9 cellular contexts compared by ENCODE assay signal in the genomic region with DNA sequence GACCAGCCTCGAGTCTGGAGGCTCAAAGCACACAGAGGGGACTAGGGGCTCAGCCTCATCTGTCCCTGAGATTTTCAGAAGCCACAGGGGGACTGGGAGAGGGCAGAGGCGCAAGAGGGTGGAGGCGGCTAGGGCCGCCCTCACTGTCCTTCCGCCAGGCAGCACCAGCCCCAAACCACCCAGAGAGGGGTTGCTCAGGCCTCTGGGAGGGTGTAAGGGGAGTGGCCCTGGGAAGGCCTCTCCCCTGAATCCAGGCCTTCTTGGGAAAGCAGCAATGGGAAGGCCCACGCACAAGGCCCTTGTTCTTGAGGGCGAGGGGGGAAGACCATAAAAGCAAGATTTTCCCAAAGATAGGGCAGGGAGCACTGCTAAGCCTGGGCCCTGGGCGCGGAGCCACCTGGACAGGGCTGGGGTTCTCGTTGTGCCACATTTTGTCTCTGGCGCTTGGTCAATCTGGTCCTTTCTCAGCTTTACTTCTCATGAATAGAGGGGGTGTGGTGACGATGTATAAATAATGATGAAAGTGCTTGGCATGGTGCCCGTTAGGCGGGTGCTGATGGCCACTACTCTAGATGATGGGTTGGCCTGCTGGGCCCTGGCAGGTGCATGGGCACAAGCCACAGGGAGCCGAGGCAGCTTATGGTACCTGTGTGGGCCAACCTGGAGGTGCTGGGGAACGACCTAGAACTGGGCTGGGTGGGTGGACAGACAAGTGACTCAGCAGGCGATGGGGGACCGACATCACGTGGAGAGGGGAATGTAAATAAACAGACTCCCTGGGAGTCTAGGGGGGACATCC. TPM values are rescaled to one million over a fixed set of nuclear protein-coding genes. Genes with fewer than 3 reads are reported as not detected.
A peak's percentile ranks its signal among the peaks of the same experiment; 100 is the strongest.
DNase-seq lines count a peak whose midpoint lies in the region; ATAC-seq and TF ChIP-seq lines count a peak whose summit lies in the region.
"Had no signal": no experiment of that assay in that cellular context is flagged by ENCODE, and none has a peak within 500 bp of the region (broad histone marks: within the 10 kb centered on the region; RNA-seq: fewer than 3 reads in every experiment).

No MANE protein-coding gene starts in this region.

- CTCF ChIA-PET in MCF 10A (lab: Yijun Ruan, JAX), result interaction anchor here (0.6 to 2.9 kb wide), 19 partner anchors 9 to 478 kb away, joined by 3 to 24 read pairs (median 4); a partner anchor contains a TSS
- CTCF ChIA-PET in mammary epithelial cell (lab: Charles Lee; ENCODE audit: low non-redundant PET), result interaction anchor here (0.5 kb wide), 1 partner anchor 436 kb away, joined by 5 read pairs; no protein-coding TSS in a partner anchor

- H3K9ac ChIP-seq in mammary epithelial cell (ENCODE audit: insufficient read depth, low read length), result no peak overlapping the region

- in situ Hi-C loops in mammary epithelial cell (cut with MboI; ENCODE audit: low sequenced_read_pairs in 2 of 2), result loop anchor here in 1 of 2 donors (10.0 kb wide), 1 partner anchor 440 kb away; a partner anchor contains a TSS

- H3K4me1 ChIP-seq in mammary epithelial cell (ENCODE audit: insufficient read depth, low read length) (peaks cover 27% of the 10 kb centered on the region), upper lobe of right lung (peaks cover 26% of the 10 kb centered on the region), ascending aorta (peaks cover 8 to 12% of the 10 kb centered on the region in 2 donors)

- no peaks in the 10 kb centered on the region for H3K36me3 ChIP-seq in mammary epithelial cell (ENCODE audit: insufficient read depth, low read length)
- no peaks in the 10 kb centered on the region for H3K36me3 ChIP-seq in upper lobe of right lung
- H3K36me3 ChIP-seq in ascending aorta, result no peaks in the 10 kb centered on the region

- BruUV-seq in MCF 10A (replicated peaks; lab: Mats Ljungman, UMichigan), result no TSS peak
- BruUV-seq in mammary epithelial cell (replicated peaks; lab: Mats Ljungman, UMichigan), result no TSS peak

- H3K4me3 ChIP-seq in mammary epithelial cell (replicated peaks in 1 of 3; ENCODE audit: insufficient read depth in 1 of 3, low read depth in 2 of 3, low read length in 3 of 3) (no peak overlapping the region), upper lobe of right lung (no peak overlapping the region), ascending aorta (no peak overlapping the region)

- no peaks in the 10 kb centered on the region for H3K9me3 ChIP-seq in mammary epithelial cell (replicated peaks; ENCODE audit: insufficient read depth, low read length)
- no peaks in the 10 kb centered on the region for H3K9me3 ChIP-seq in upper lobe of right lung
- no peaks in the 10 kb centered on the region for H3K9me3 ChIP-seq in ascending aorta

- H3K4me2 ChIP-seq in mammary epithelial cell (ENCODE audit: insufficient read depth, low read depth, low read length), result no peak overlapping the region

- H3K4me3 Mint-ChIP-seq in MCF 10A (ENCODE audit: unreplicated experiment), result no peak overlapping the region
- no peak overlapping the region for H3K4me3 Mint-ChIP-seq in dendritic cell treated with granulocyte-macrophage colony-stimulating factor and Interleukin-4, amounts not matched to agents 40 ng/mL and 50 ng/mL, for 4 days

- H3K79me2 ChIP-seq in mammary epithelial cell (ENCODE audit: insufficient read depth, low read length), result no peaks in the 10 kb centered on the region

- intact Hi-C loops in MCF 10A (cut with micrococcal nuclease) (loop anchor here (1.0 to 5.0 kb wide), 3 partner anchors 187 to 436 kb away; a partner anchor contains a TSS), mammary epithelial cell (cut with micrococcal nuclease) (loop anchor here (1.0 to 5.0 kb wide), 6 partner anchors 65 to 436 kb away; a partner anchor contains a TSS), upper lobe of right lung (cut with DNase I) (loop anchor here (5.0 kb wide), 1 partner anchor 437 kb away; a partner anchor contains a TSS), ascending aorta (cut with DNase I) (loop anchor here (5.0 to 10.0 kb wide), 3 partner anchors 67 to 760 kb away; a partner anchor contains a TSS)
- intact Hi-C loops in dendritic cell treated with granulocyte-macrophage colony-stimulating factor and Interleukin-4, amounts not matched to agents 40 ng/mL and 50 ng/mL, for 4 days (cut with micrococcal nuclease), result loop anchor here (5.0 kb wide), 3 partner anchors 62 to 537 kb away; a partner anchor contains a TSS

- H3K4me1 Mint-ChIP-seq in MCF 10A (ENCODE audit: insufficient read depth, unreplicated experiment), result peaks cover 30% of the 10 kb centered on the region
- H3K4me1 Mint-ChIP-seq in dendritic cell treated with granulocyte-macrophage colony-stimulating factor and Interleukin-4, amounts not matched to agents 40 ng/mL and 50 ng/mL, for 4 days (ENCODE audit: low read depth), result peaks cover 41% of the 10 kb centered on the region

- H3K9me3 Mint-ChIP-seq in MCF 10A (ENCODE audit: unreplicated experiment), result no peaks in the 10 kb centered on the region
- no peaks in the 10 kb centered on the region for H3K9me3 Mint-ChIP-seq in dendritic cell treated with granulocyte-macrophage colony-stimulating factor and Interleukin-4, amounts not matched to agents 40 ng/mL and 50 ng/mL, for 4 days
- H3K9me3 Mint-ChIP-seq: naive B cell had no signal

- H3K27ac ChIP-seq in mammary epithelial cell (ENCODE audit: insufficient read depth, low read depth, low read length) (no peak overlapping the region), upper lobe of right lung (no peak overlapping the region), ascending aorta (no peak overlapping the region)

- dilution Hi-C loops in mammary epithelial cell (cut with HindIII; ENCODE audit: low sequenced_read_pairs), result no loop called here

- no peaks in the 10 kb centered on the region for H3K27me3 Mint-ChIP-seq in MCF 10A (ENCODE audit: insufficient read depth, unreplicated experiment)
- H3K27me3 Mint-ChIP-seq in dendritic cell treated with granulocyte-macrophage colony-stimulating factor and Interleukin-4, amounts not matched to agents 40 ng/mL and 50 ng/mL, for 4 days, result peaks cover 28% of the 10 kb centered on the region
- H3K27me3 Mint-ChIP-seq: naive B cell had no signal

- no peaks in the 10 kb centered on the region for H3K36me3 Mint-ChIP-seq in MCF 10A (ENCODE audit: insufficient read depth, unreplicated experiment)
- peaks cover 12% of the 10 kb centered on the region for H3K36me3 Mint-ChIP-seq in dendritic cell treated with granulocyte-macrophage colony-stimulating factor and Interleukin-4, amounts not matched to agents 40 ng/mL and 50 ng/mL, for 4 days (ENCODE audit: low read depth)

- no peak overlapping the region for H2AFZ ChIP-seq in mammary epithelial cell (ENCODE audit: low read depth, low read length)

- POLR2A ChIA-PET in MCF 10A (lab: Yijun Ruan, JAX), result interaction anchor here (0.7 to 1.4 kb wide), 11 partner anchors 18 to 440 kb away, joined by 3 to 6 read pairs (median 4); a partner anchor contains a TSS

- H3K27me3 ChIP-seq in mammary epithelial cell (ENCODE audit: insufficient read depth, low read length), result no peaks in the 10 kb centered on the region
- H3K27me3 ChIP-seq in upper lobe of right lung, result no peaks in the 10 kb centered on the region
- no peaks in the 10 kb centered on the region for H3K27me3 ChIP-seq in ascending aorta

- ATAC-seq in upper lobe of right lung, result no peak

- no peaks in the 10 kb centered on the region for H4K20me1 ChIP-seq in mammary epithelial cell (ENCODE audit: insufficient read depth, low read length)

- peak; percentile 45 for DNase-seq in MCF 10A (ENCODE audit: unreplicated experiment)
- no peak for DNase-seq in mammary epithelial cell
- DNase-seq in NCI-H510A treated with DMSO at 0.1 percent for 48 hours (lab: John Stamatoyannopoulos, UW), result peak; percentile 96
- peak; percentile 64 for DNase-seq in upper lobe of right lung
- DNase-seq in EL, result no peak
- DNase-seq in medulla oblongata (ENCODE audit: extremely low spot score), result no peak
- DNase-seq in ascending aorta (ENCODE audit: low spot score in 2 of 2), result no peak

- 57% methylated on average over 10 of the region's 19 CpGs for WGBS in mammary epithelial cell (ENCODE audit: low coverage, missing lambda C conversion rate)

- H3K27ac Mint-ChIP-seq in MCF 10A (ENCODE audit: low read depth, unreplicated experiment), result no peak overlapping the region
- H3K27ac Mint-ChIP-seq in dendritic cell treated with granulocyte-macrophage colony-stimulating factor and Interleukin-4, amounts not matched to agents 40 ng/mL and 50 ng/mL, for 4 days, result peak overlapping the region; percentile 38

- TF ChIP-seq CTCF in MCF 10A (IDR thresholded peaks at IDR 0.05; ENCODE audit: unreplicated experiment) (no peak), mammary epithelial cell (conservative IDR thresholded peaks at IDR 0.05 in 1 of 2, IDR thresholded peaks at IDR 0.05 in 1 of 2; ENCODE audit: extremely low read depth in 1 of 2, insufficient read depth in 1 of 2, low read depth in 1 of 2, low read length in 2 of 2) (no peak), upper lobe of right lung (IDR thresholded peaks at IDR 0.05) (no peak), ascending aorta (IDR thresholded peaks at IDR 0.05) (no peak)

RNA-seq across cellular contexts. Expression of a gene that starts 4.8 kb away (rescaled TPM):
- total RNA-seq in MCF 10A (2022), result 4.4 and 4.5 TPM in 2 replicates
- 1 to 10 TPM; 1.5 to 3.5 TPM for total RNA-seq in mammary epithelial cell
- polyA plus RNA-seq in mammary epithelial cell, result 0.83 TPM
- polyA minus RNA-seq in mammary epithelial cell, result 0.67 TPM
- total RNA-seq in upper lobe of right lung, result 4.3 TPM
- not detected for total RNA-seq in ascending aorta

RNA-seq across cellular contexts. Expression of a gene that starts 4.9 kb away (rescaled TPM):
- total RNA-seq in MCF 10A (2022) (23.5 and 26.6 TPM in 2 replicates), mammary epithelial cell (10 to 100 TPM in 1 of 2 donors, 1 to 10 TPM in 1; 9.2 to 17.2 TPM), upper lobe of right lung (17.6 TPM), ascending aorta (17.5 TPM)
- 3.2 TPM for polyA plus RNA-seq in mammary epithelial cell
- 3.9 TPM for polyA minus RNA-seq in mammary epithelial cell

RNA-seq across cellular contexts. Expression of a gene that starts 6.3 kb away (rescaled TPM):
- 70.9 and 88.5 TPM in 2 replicates for total RNA-seq in MCF 10A (2022)
- 10 to 100 TPM; 33.5 to 56.9 TPM for total RNA-seq in mammary epithelial cell
- 34.0 TPM for polyA plus RNA-seq in mammary epithelial cell
- 81.7 TPM for polyA minus RNA-seq in mammary epithelial cell
- 58.9 TPM for total RNA-seq in upper lobe of right lung
- 33.5 TPM for total RNA-seq in ascending aorta

RNA-seq across cellular contexts. Expression of a gene that starts 18.4 kb away (rescaled TPM):
- total RNA-seq in MCF 10A (2022), result 38.6 and 43.7 TPM in 2 replicates
- total RNA-seq in mammary epithelial cell, result 10 to 100 TPM; 28.5 to 34.3 TPM
- polyA plus RNA-seq in mammary epithelial cell, result 37.0 TPM
- 17.7 TPM for polyA minus RNA-seq in mammary epithelial cell
- 38.9 TPM for total RNA-seq in upper lobe of right lung
- total RNA-seq in ascending aorta, result 95.4 TPM

Comparison
In these comparisons a context has a peak if more than half of its experiments do, and no peak if none do; other contexts are left out.
1. DNase-seq: peak in MCF 10A (single experiment), NCI-H510A treated with DMSO at 0.1 percent for 48 hours (single experiment) and upper lobe of right lung (single experiment); none in mammary epithelial cell (single experiment), EL (single experiment), medulla oblongata (single experiment) and ascending aorta (0 of 2).